ENCODE assay signal across 8 cellular contexts in the genomic region with DNA sequence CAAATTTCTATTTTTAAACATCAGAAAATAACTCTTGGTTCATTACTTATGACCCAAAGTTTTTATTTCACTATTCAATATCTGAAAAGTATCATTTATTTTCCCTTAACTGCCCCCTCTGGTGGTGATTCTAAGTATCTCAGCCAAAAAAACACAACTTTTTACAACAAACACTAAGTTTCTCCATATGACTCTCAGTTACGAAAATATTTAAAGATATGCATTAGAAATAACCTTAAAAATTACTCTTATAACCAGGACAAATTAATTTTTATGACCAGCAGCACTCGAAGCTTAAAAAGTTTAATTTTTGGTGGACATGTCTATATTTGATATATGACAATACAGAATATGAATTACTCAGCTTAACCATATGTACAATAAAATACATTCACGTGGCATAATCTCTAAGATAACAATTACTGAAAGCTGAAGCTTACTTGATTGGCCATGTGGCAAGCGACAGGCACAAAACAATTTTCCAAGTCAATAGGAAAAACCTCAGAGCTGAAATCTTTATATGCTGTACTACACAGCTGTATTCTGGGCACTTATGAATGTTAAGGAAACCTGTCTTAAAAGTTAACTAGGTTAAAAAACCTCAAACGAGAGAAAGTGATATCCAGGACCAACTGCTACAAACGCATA. TPM values are rescaled to one million over a fixed set of nuclear protein-coding genes. Genes with fewer than 3 reads are reported as not detected.
DNase-seq lines count a peak whose midpoint lies in the region; ATAC-seq and TF ChIP-seq lines count a peak whose summit lies in the region.

No MANE protein-coding gene starts in this region.

- TF ChIP-seq EP300 in stomach (IDR thresholded peaks at IDR 0.05), result no peak

- H3K27ac Mint-ChIP-seq in activated naive CD8-positive, alpha-beta T cell treated with anti-CD3 and anti-CD28 coated beads for 36 hours, result peak overlapping the region; percentile 100
- H3K27ac Mint-ChIP-seq in immature natural killer cell, result peak overlapping the region; percentile 96 to 100 (median 100)

- ATAC-seq in GM21526 (IDR thresholded peaks at IDR 0.05; ENCODE audit: low FRiP score, unreplicated experiment), result no peak

- no peaks in the 10 kb centered on the region for H3K27me3 ChIP-seq in Karpas-422 (ENCODE audit: low read length)
- H3K27me3 ChIP-seq in stomach, result no peaks in the 10 kb centered on the region

- no peaks in the 10 kb centered on the region for H3K9me3 Mint-ChIP-seq in activated naive CD8-positive, alpha-beta T cell treated with anti-CD3 and anti-CD28 coated beads for 36 hours
- H3K9me3 Mint-ChIP-seq in immature natural killer cell, result peaks cover 0 to 4% (median 0%) of the 10 kb centered on the region in 6 donors

- H3K9me3 ChIP-seq in Karpas-422 (ENCODE audit: low read length), result no peaks in the 10 kb centered on the region
- no peaks in the 10 kb centered on the region for H3K9me3 ChIP-seq in stomach

- H3K9ac ChIP-seq in Karpas-422 (ENCODE audit: low read length), result peak overlapping the region; percentile 99

- 0 to 1% (median 0%) methylated on average over 6 of the region's 6 CpGs for WGBS in stomach, 5 donors

- intact Hi-C loops in stomach (cut with DNase I; ENCODE audit: low total_unique reads), result no loop called here

- H3K27me3 Mint-ChIP-seq in activated naive CD8-positive, alpha-beta T cell treated with anti-CD3 and anti-CD28 coated beads for 36 hours, result peaks cover 24% of the 10 kb centered on the region
- H3K27me3 Mint-ChIP-seq in immature natural killer cell (ENCODE audit: low read depth in 3 of 3), result peaks cover 45 to 68% (median 65%) of the 10 kb centered on the region in 3 donors

- peaks cover 44% of the 10 kb centered on the region for H3K4me1 ChIP-seq in Karpas-422 (ENCODE audit: low read length)
- H3K4me1 ChIP-seq in stomach, result peaks cover 43 to 58% (median 52%) of the 10 kb centered on the region in 4 donors

- peak overlapping the region; percentile 100 for H3K4me3 Mint-ChIP-seq in activated naive CD8-positive, alpha-beta T cell treated with anti-CD3 and anti-CD28 coated beads for 36 hours
- peak overlapping the region; percentile 98 to 100 (median 100) for H3K4me3 Mint-ChIP-seq in immature natural killer cell

- H3K9me2 ChIP-seq in Karpas-422 (replicated peaks; ENCODE audit: insufficient read depth, low read length), result no peaks in the 10 kb centered on the region

- peaks cover 80% of the 10 kb centered on the region for H3K36me3 Mint-ChIP-seq in activated naive CD8-positive, alpha-beta T cell treated with anti-CD3 and anti-CD28 coated beads for 36 hours
- H3K36me3 Mint-ChIP-seq in immature natural killer cell, result peaks cover 45 to 57% (median 52%) of the 10 kb centered on the region in 3 donors

- H4K20me1 ChIP-seq in Karpas-422 (ENCODE audit: insufficient read depth, low read depth, low read length), result peaks cover 62% of the 10 kb centered on the region

- TF ChIP-seq POLR2A in stomach (IDR thresholded peaks at IDR 0.05), result no peak

- H3K79me2 ChIP-seq in Karpas-422 (ENCODE audit: low read length), result peaks cover 68% of the 10 kb centered on the region

- H3K27ac ChIP-seq in Karpas-422 (ENCODE audit: low read length) (peak overlapping the region; percentile 95), stomach (peak overlapping the region in 4 of 5 donors; percentile 98 to 100 (median 100))

- H3K4me1 Mint-ChIP-seq in activated naive CD8-positive, alpha-beta T cell treated with anti-CD3 and anti-CD28 coated beads for 36 hours, result peaks cover 41% of the 10 kb centered on the region
- H3K4me1 Mint-ChIP-seq in immature natural killer cell, result peaks cover 73 to 74% of the 10 kb centered on the region in 2 donors

- H3K4me2 ChIP-seq in Karpas-422 (ENCODE audit: low read depth, low read length, poor library complexity, severe bottlenecking), result peak overlapping the region; percentile 88

- peaks cover 55% of the 10 kb centered on the region for H3K36me3 ChIP-seq in Karpas-422 (ENCODE audit: insufficient read depth, low read length)
- peaks cover 42 to 46% (median 44%) of the 10 kb centered on the region in 4 donors for H3K36me3 ChIP-seq in stomach

- H2AFZ ChIP-seq in Karpas-422 (ENCODE audit: low read length), result no peak overlapping the region

- DNase-seq in EL, result peak; percentile 45
- peak; percentile 81 for DNase-seq in Karpas-422
- no peak for DNase-seq in activated naive CD8-positive, alpha-beta T cell treated with anti-CD3 and anti-CD28 coated beads for 36 hours
- peak in 2 of 3 donors; percentile 45 to 58 for DNase-seq in immature natural killer cell
- no peak for DNase-seq in stomach
- no peak for DNase-seq in cortex of kidney (lab: John Stamatoyannopoulos, UW)
- DNase-seq in middle frontal gyrus (ENCODE audit: extremely low spot score, low spot score), result no peak

- H3K4me3 ChIP-seq in Karpas-422 (ENCODE audit: low read length) (peak overlapping the region; percentile 95), stomach (peak overlapping the region; percentile 92 to 96 (median 94))

- peak in 5 of 7 experiments; percentile 44 to 77 (median 70) for TF ChIP-seq CTCF in stomach (IDR thresholded peaks at IDR 0.05)

RNA-seq across cellular contexts. Expression of a gene that starts 2.3 kb away (rescaled TPM):
- total RNA-seq in Karpas-422 (2014; rRNA removed; shearing (Covaris generic); ENCODE audit: low replicate concordance), result 145 and 197 TPM in 2 replicates
- total RNA-seq in activated naive CD8-positive, alpha-beta T cell treated with anti-CD3 and anti-CD28 coated beads for 36 hours, result 100 to 1,000 TPM; 968 to 975 TPM
- polyA plus RNA-seq in immature natural killer cell (100 to 1,000 TPM; 442 to 823 (median 643) TPM), stomach (100 to 1,000 TPM; 391 to 464 (median 413) TPM)
- total RNA-seq in stomach, result 100 to 1,000 TPM; 142 to 316 (median 249) TPM

RNA-seq across cellular contexts. Expression of a gene that starts 3.3 kb away (rescaled TPM):
- 111 and 168 TPM in 2 replicates for total RNA-seq in Karpas-422 (2014; rRNA removed; shearing (Covaris generic); ENCODE audit: low replicate concordance)
- 100 to 1,000 TPM; 366 to 370 TPM for total RNA-seq in activated naive CD8-positive, alpha-beta T cell treated with anti-CD3 and anti-CD28 coated beads for 36 hours
- polyA plus RNA-seq in immature natural killer cell (100 to 1,000 TPM in 2 of 3 donors, 10 to 100 TPM in 1; 86.1 to 121 (median 103) TPM), stomach (100 to 1,000 TPM in 1 of 3 donors, 10 to 100 TPM in 2; 73.3 to 115 (median 79.1) TPM)
- 100 to 1,000 TPM in 2 of 5 donors, 10 to 100 TPM in 3; 21.4 to 156 (median 58.9) TPM for total RNA-seq in stomach

RNA-seq across cellular contexts. Expression of a gene that starts 46.3 kb away (rescaled TPM):
- not detected in 2 replicates for total RNA-seq in Karpas-422 (2014; rRNA removed; shearing (Covaris generic); ENCODE audit: low replicate concordance)
- total RNA-seq in activated naive CD8-positive, alpha-beta T cell treated with anti-CD3 and anti-CD28 coated beads for 36 hours, result 10 to 100 TPM; 35.2 to 35.3 TPM
- polyA plus RNA-seq in immature natural killer cell (1 to 10 TPM; 3.5 to 5.5 (median 4.5) TPM), stomach (1 to 10 TPM; 1.4 to 4.4 (median 2.2) TPM)
- 1 to 10 TPM in 4 of 5 donors, not detected in 1; 4.9 to 7.7 (median 5.8) TPM for total RNA-seq in stomach

Comparison
In these comparisons a context has a peak if more than half of its experiments do, and no peak if none do; other contexts are left out.
1. DNase-seq: peak in EL (single experiment), Karpas-422 (single experiment) and immature natural killer cell (2 of 3); none in activated naive CD8-positive, alpha-beta T cell treated with anti-CD3 and anti-CD28 coated beads for 36 hours (single experiment), stomach (single experiment), cortex of kidney (single experiment) and middle frontal gyrus (single experiment).
2. RNA of a gene that starts 46.3 kb away (total RNA-seq): 35.2 to 35.3 TPM in activated naive CD8-positive, alpha-beta T cell treated with anti-CD3 and anti-CD28 coated beads for 36 hours; 4.9 to 7.7 TPM in stomach and not detected in Karpas-422; every median in the first group is over 4 times any median in the second.